8 cellular contexts compared by ENCODE assay signal in genomic region chr6:84763397-84764331, GRCh38.
A peak's percentile ranks its signal among the peaks of the same experiment; 100 is the strongest.
DNase-seq lines count a peak whose midpoint lies in the region; ATAC-seq and TF ChIP-seq lines count a peak whose summit lies in the region.

No MANE protein-coding gene starts in this region.

- H3K4me1 Mint-ChIP-seq in activated T-cell treated with anti-CD3 and anti-CD28 coated beads, Interleukin-2, amount 50 U/mL, for 24 hours (ENCODE audit: low read depth): peaks cover 10% of the 10 kb centered on the region
- H3K4me1 Mint-ChIP-seq in activated naive CD8-positive, alpha-beta T cell treated with anti-CD3 and anti-CD28 coated beads, Interleukin-2, amount 50 U/mL, for 24 hours: peaks cover 7% of the 10 kb centered on the region
- peaks cover 7% of the 10 kb centered on the region for H3K4me1 Mint-ChIP-seq in stimulated activated effector memory CD8-positive, alpha-beta T cell treated with anti-CD3 and anti-CD28 coated beads, Interleukin-12 subunit alpha, Interleukin-12 subunit beta, amount 100 ng/mL, for 72 hours

- peaks cover 72% of the 10 kb centered on the region for H3K27me3 Mint-ChIP-seq in activated T-cell treated with anti-CD3 and anti-CD28 coated beads, Interleukin-2, amount 50 U/mL, for 24 hours
- peaks cover 59% of the 10 kb centered on the region for H3K27me3 Mint-ChIP-seq in activated naive CD8-positive, alpha-beta T cell treated with anti-CD3 and anti-CD28 coated beads, Interleukin-2, amount 50 U/mL, for 24 hours

- peak; percentile 24 for ATAC-seq in activated naive CD8-positive, alpha-beta T cell treated with anti-CD3 and anti-CD28 coated beads, Interleukin-2, amount 50 U/mL, for 24 hours
- ATAC-seq in stimulated activated effector memory CD8-positive, alpha-beta T cell treated with anti-CD3 and anti-CD28 coated beads, Interleukin-12 subunit alpha, Interleukin-12 subunit beta, amount 100 ng/mL, for 72 hours: peak; percentile 32
- ATAC-seq in GM19467 (IDR thresholded peaks at IDR 0.05; ENCODE audit: unreplicated experiment): no peak

- TF ChIP-seq CTCF in GM10266 (IDR thresholded peaks at IDR 0.05; ENCODE audit: control insufficient read depth, insufficient read depth, low read depth, missing control alignments): no peak

- no peaks in the 10 kb centered on the region for H3K9me3 ChIP-seq in iPS-18c (ENCODE audit: control insufficient read depth, insufficient read depth, low read length)

- peaks cover 3% of the 10 kb centered on the region for H3K36me3 Mint-ChIP-seq in activated T-cell treated with anti-CD3 and anti-CD28 coated beads, Interleukin-2, amount 50 U/mL, for 24 hours (ENCODE audit: low read depth)
- peaks cover 7% of the 10 kb centered on the region for H3K36me3 Mint-ChIP-seq in activated naive CD8-positive, alpha-beta T cell treated with anti-CD3 and anti-CD28 coated beads, Interleukin-2, amount 50 U/mL, for 24 hours (ENCODE audit: low read depth)
- peaks cover 10% of the 10 kb centered on the region for H3K36me3 Mint-ChIP-seq in stimulated activated effector memory CD8-positive, alpha-beta T cell treated with anti-CD3 and anti-CD28 coated beads, Interleukin-12 subunit alpha, Interleukin-12 subunit beta, amount 100 ng/mL, for 72 hours

- H3K9me3 Mint-ChIP-seq in activated T-cell treated with anti-CD3 and anti-CD28 coated beads, Interleukin-2, amount 50 U/mL, for 24 hours: peaks cover 5% of the 10 kb centered on the region
- peaks cover 4% of the 10 kb centered on the region for H3K9me3 Mint-ChIP-seq in activated naive CD8-positive, alpha-beta T cell treated with anti-CD3 and anti-CD28 coated beads, Interleukin-2, amount 50 U/mL, for 24 hours
- no peaks in the 10 kb centered on the region for H3K9me3 Mint-ChIP-seq in stimulated activated effector memory CD8-positive, alpha-beta T cell treated with anti-CD3 and anti-CD28 coated beads, Interleukin-12 subunit alpha, Interleukin-12 subunit beta, amount 100 ng/mL, for 72 hours

- H3K4me3 ChIP-seq in iPS-18c (ENCODE audit: insufficient read depth, low read depth, low read length): peak overlapping the region; percentile 66

- DNase-seq in activated T-cell treated with anti-CD3 and anti-CD28 coated beads, Interleukin-2, amount 50 U/mL, for 24 hours: peak; percentile 30
- DNase-seq in activated T-cell treated with anti-CD3 and anti-CD28 coated beads for 4 hours: no peak
- no peak for DNase-seq in activated naive CD8-positive, alpha-beta T cell treated with anti-CD3 and anti-CD28 coated beads, Interleukin-2, amount 50 U/mL, for 24 hours
- DNase-seq in stimulated activated effector memory CD8-positive, alpha-beta T cell treated with anti-CD3 and anti-CD28 coated beads, Interleukin-12 subunit alpha, Interleukin-12 subunit beta, amount 100 ng/mL, for 72 hours (ENCODE audit: low spot score in 2 of 2): no peak
- no peak for DNase-seq in GM10266 (ENCODE audit: extremely low spot score)
- DNase-seq in activated gamma-delta T cell treated with Interleukin-2 at 50 U/mL for 16 hours: no peak

- peak overlapping the region; percentile 61 for H3K4me3 Mint-ChIP-seq in activated T-cell treated with anti-CD3 and anti-CD28 coated beads, Interleukin-2, amount 50 U/mL, for 24 hours
- peak overlapping the region; percentile 65 for H3K4me3 Mint-ChIP-seq in activated naive CD8-positive, alpha-beta T cell treated with anti-CD3 and anti-CD28 coated beads, Interleukin-2, amount 50 U/mL, for 24 hours
- peak overlapping the region; percentile 38 for H3K4me3 Mint-ChIP-seq in stimulated activated effector memory CD8-positive, alpha-beta T cell treated with anti-CD3 and anti-CD28 coated beads, Interleukin-12 subunit alpha, Interleukin-12 subunit beta, amount 100 ng/mL, for 72 hours

- H3K27ac Mint-ChIP-seq in activated T-cell treated with anti-CD3 and anti-CD28 coated beads, Interleukin-2, amount 50 U/mL, for 24 hours: peak overlapping the region; percentile 68
- peak overlapping the region; percentile 22 for H3K27ac Mint-ChIP-seq in activated naive CD8-positive, alpha-beta T cell treated with anti-CD3 and anti-CD28 coated beads, Interleukin-2, amount 50 U/mL, for 24 hours
- no peak overlapping the region for H3K27ac Mint-ChIP-seq in stimulated activated effector memory CD8-positive, alpha-beta T cell treated with anti-CD3 and anti-CD28 coated beads, Interleukin-12 subunit alpha, Interleukin-12 subunit beta, amount 100 ng/mL, for 72 hours
